Comparison of ENCODE assay signal across 24 cellular contexts in the genomic region with DNA sequence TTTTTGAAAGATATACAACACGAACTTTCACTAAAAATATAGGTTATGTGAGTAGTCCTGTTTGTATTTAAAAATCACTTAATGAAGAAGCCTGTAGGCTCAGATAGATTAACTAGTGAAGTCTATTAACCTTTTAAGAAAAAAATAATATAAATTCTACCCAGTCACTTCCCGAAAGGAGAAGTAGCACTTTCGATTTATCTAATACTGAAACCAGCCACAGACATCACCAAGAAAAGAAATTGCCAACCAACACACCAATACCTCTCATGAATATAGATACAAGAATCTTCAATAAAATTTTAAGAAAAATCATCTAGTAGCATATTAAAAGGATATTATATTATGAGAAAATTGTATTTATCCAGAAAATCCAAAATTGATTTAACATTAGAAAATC.
DNase-seq lines count a peak whose midpoint lies in the region; ATAC-seq, FAIRE-seq and TF ChIP-seq lines count a peak whose summit lies in the region.
"Had no signal": no experiment of that assay in that cellular context is flagged by ENCODE, and none has a peak within 500 bp of the region (broad histone marks: within the 10 kb centered on the region; RNA-seq: fewer than 3 reads in every experiment).

No MANE protein-coding gene starts in this region.

- no peak for FAIRE-seq in GM12892 (lab: Jason Lieb, UNC)

- H3K27me3 Mint-ChIP-seq in immature natural killer cell (ENCODE audit: low read depth in 3 of 3), result no peaks in the 10 kb centered on the region
- H3K27me3 Mint-ChIP-seq: activated naive CD4-positive, alpha-beta T cell treated with anti-CD3 and anti-CD28 coated beads, Interleukin-2, amount 10 ng/mL, durations not matched to agents 7 days and 5 days had no signal

- no peak overlapping the region for H3K4me3 Mint-ChIP-seq in immature natural killer cell
- H3K4me3 Mint-ChIP-seq: activated naive CD4-positive, alpha-beta T cell treated with anti-CD3 and anti-CD28 coated beads, Interleukin-2, amount 10 ng/mL, durations not matched to agents 7 days and 5 days; CD14-positive monocyte; neural crest cell had no signal

- peak; percentile 81 for ATAC-seq in GM18499 (IDR thresholded peaks at IDR 0.05; ENCODE audit: insufficient read depth, unreplicated experiment)
- ATAC-seq in GM19463 (IDR thresholded peaks at IDR 0.05; ENCODE audit: unreplicated experiment), result peak; percentile 72
- ATAC-seq in HG02981 (IDR thresholded peaks at IDR 0.05; ENCODE audit: unreplicated experiment), result peak; percentile 56
- ATAC-seq: heart right ventricle; stimulated activated naive CD8-positive, alpha-beta T cell treated with anti-CD3 and anti-CD28 coated beads, Interleukin-15, Interleukin-2, amounts not matched to agents 100 U/mL and 50 U/mL, for 24 hours had no signal

- DNase-seq in MV-4-11 (lab: John Stamatoyannopoulos, UW), result peak; percentile 27
- no peak for DNase-seq in NCI-H146 treated with DMSO at 0.1 percent for 48 hours (lab: John Stamatoyannopoulos, UW; ENCODE audit: unreplicated experiment)
- DNase-seq in GM12892 (ENCODE audit: insufficient read length), result no peak
- DNase-seq in immature natural killer cell, result no peak
- DNase-seq in stimulated activated CD4-positive, alpha-beta T cell treated with anti-CD3 and anti-CD28 coated beads, Interleukin-12 subunit alpha, Interleukin-12 subunit beta, amount 100 ng/mL, for 4 hours, result no peak
- DNase-seq: activated CD4-positive, CD25-positive, alpha-beta regulatory T cell treated with anti-CD3 and anti-CD28 coated beads, Interleukin-2, amount 50 U/mL, for 72 hours; activated CD8-positive, alpha-beta memory T cell treated with anti-CD3 and anti-CD28 coated beads for 24 hours; activated naive CD4-positive, alpha-beta T cell treated with anti-CD3 and anti-CD28 coated beads, Interleukin-2, amount 10 ng/mL, durations not matched to agents 7 days and 5 days; activated T-cell treated with anti-CD3 and anti-CD28 coated beads, Interleukin-2, amount 50 U/mL, for 48 hours; anterior cingulate cortex; central memory CD4-positive, alpha-beta T cell; heart right ventricle; KG1; left ventricle myocardium inferior; NCI-H1092 treated with DMSO at 0.1 percent for 48 hours; NCI-H510A; stimulated activated naive CD8-positive, alpha-beta T cell treated with anti-CD3 and anti-CD28 coated beads, Interleukin-15, Interleukin-2, amounts not matched to agents 100 U/mL and 50 U/mL, for 24 hours; T1000; tibial artery had no signal

- H3K4me1 Mint-ChIP-seq in immature natural killer cell, result no peaks in the 10 kb centered on the region
- H3K4me1 Mint-ChIP-seq: activated naive CD4-positive, alpha-beta T cell treated with anti-CD3 and anti-CD28 coated beads, Interleukin-2, amount 10 ng/mL, durations not matched to agents 7 days and 5 days; CD14-positive monocyte; neural crest cell had no signal

- no peaks in the 10 kb centered on the region for H3K36me3 Mint-ChIP-seq in immature natural killer cell
- H3K36me3 Mint-ChIP-seq: activated naive CD4-positive, alpha-beta T cell treated with anti-CD3 and anti-CD28 coated beads, Interleukin-2, amount 10 ng/mL, durations not matched to agents 7 days and 5 days; CD14-positive monocyte had no signal

- peaks cover 8 to 26% (median 11%) of the 10 kb centered on the region in 6 donors for H3K9me3 Mint-ChIP-seq in immature natural killer cell
- H3K9me3 Mint-ChIP-seq: neural crest cell had no signal

- no peak for TF ChIP-seq POLR2A in GM12892 (IDR thresholded peaks at IDR 0.05; ENCODE audit: low read depth, low read length)

- H3K27ac Mint-ChIP-seq in immature natural killer cell, result no peak overlapping the region
- H3K27ac Mint-ChIP-seq: activated naive CD4-positive, alpha-beta T cell treated with anti-CD3 and anti-CD28 coated beads, Interleukin-2, amount 10 ng/mL, durations not matched to agents 7 days and 5 days; CD14-positive monocyte had no signal
